In genomic region chr13:24693862-24694471, GRCh38 we compare ENCODE assay signal across 8 cellular contexts. TPM values are rescaled to one million over a fixed set of nuclear protein-coding genes. Genes with fewer than 3 reads are reported as not detected.
DNase-seq lines count a peak whose midpoint lies in the region; ATAC-seq and TF ChIP-seq lines count a peak whose summit lies in the region.

No MANE protein-coding gene starts in this region.

- no peaks in the 10 kb centered on the region for H3K27me3 ChIP-seq in AG04450 (ENCODE audit: control insufficient read depth, insufficient read depth, low read length)
- no peaks in the 10 kb centered on the region for H3K27me3 ChIP-seq in HUES48 (ENCODE audit: control insufficient read depth, insufficient read depth, low read length)
- H3K27me3 ChIP-seq in heart left ventricle = peaks cover 0 to 18% (median 0%) of the 10 kb centered on the region in 9 donors

- TF ChIP-seq CTCF in AG04450 (IDR thresholded peaks at IDR 0.05; ENCODE audit: low read depth, low read length) = peak; percentile 60
- peak; percentile 70 for TF ChIP-seq CTCF in GM12875 (IDR thresholded peaks at IDR 0.05; ENCODE audit: borderline replicate concordance, insufficient read depth, low read depth, low read length)
- TF ChIP-seq CTCF in heart left ventricle (IDR thresholded peaks at IDR 0.05) = peak; percentile 52 to 76 (median 63)

- 27 to 33% (median 30%) methylated on average over 17 of the region's 17 CpGs for WGBS in heart left ventricle, 4 donors

- intact Hi-C loops in heart left ventricle (cut with DNase I) (loop anchor here in 8 of 10 donors (2.0 to 10.0 kb wide), 5 partner anchors 33 to 273 kb away; no protein-coding TSS in a partner anchor), sciatic nerve (cut with DNase I) (no loop called here)

- H3K36me3 Mint-ChIP-seq in activated naive CD4-positive, alpha-beta T cell treated with anti-CD3 and anti-CD28 coated beads, Interleukin-2, amount 50 U/mL, for 72 hours = no peaks in the 10 kb centered on the region

- CTCF ChIA-PET in AG04450 (lab: Charles Lee) = interaction anchor here (0.6 to 1.9 kb wide), 17 partner anchors 8 to 1811 kb away, joined by 3 to 14 read pairs (median 4); no protein-coding TSS in a partner anchor

- POLR2A ChIA-PET in AG04450 (lab: Yijun Ruan, JAX) = interaction anchor here (0.6 kb wide), 1 partner anchor 210 kb away, joined by 4 read pairs; no protein-coding TSS in a partner anchor

- no peak overlapping the region for H3K27ac Mint-ChIP-seq in activated naive CD4-positive, alpha-beta T cell treated with anti-CD3 and anti-CD28 coated beads, Interleukin-2, amount 50 U/mL, for 72 hours

- ATAC-seq in activated naive CD4-positive, alpha-beta T cell treated with anti-CD3 and anti-CD28 coated beads, Interleukin-2, amount 50 U/mL, for 72 hours = peak; percentile 81 to 82
- peak in 3 of 4 donors; percentile 71 to 81 (median 73) for ATAC-seq in heart left ventricle
- peak; percentile 59 for ATAC-seq in sciatic nerve

- H3K27ac ChIP-seq in AG04450 (ENCODE audit: low read depth, low read length) (no peak overlapping the region), HUES48 (ENCODE audit: low read depth, low read length) (no peak overlapping the region), heart left ventricle (no peak overlapping the region)

- H3K9me3 Mint-ChIP-seq in activated naive CD4-positive, alpha-beta T cell treated with anti-CD3 and anti-CD28 coated beads, Interleukin-2, amount 50 U/mL, for 72 hours = no peaks in the 10 kb centered on the region

- no peaks in the 10 kb centered on the region for H3K36me3 ChIP-seq in HUES48 (ENCODE audit: control insufficient read depth, insufficient read depth, low read length)
- no peaks in the 10 kb centered on the region for H3K36me3 ChIP-seq in heart left ventricle

- H3K4me3 ChIP-seq in AG04450 (ENCODE audit: low read depth, low read length) (no peak overlapping the region), GM12875 (ENCODE audit: low read depth, low read length) (no peak overlapping the region), HUES48 (ENCODE audit: low read depth, low read length) (peak overlapping the region; percentile 28; the same call in 1 of the 2 replicates), heart left ventricle (no peak overlapping the region)

- no peak for TF ChIP-seq POLR2A in heart left ventricle (IDR thresholded peaks at IDR 0.05)

- no peaks in the 10 kb centered on the region for H3K4me1 ChIP-seq in HUES48 (ENCODE audit: control insufficient read depth, insufficient read depth, low read length)
- peaks cover 0 to 6% (median 0%) of the 10 kb centered on the region in 12 donors for H3K4me1 ChIP-seq in heart left ventricle

- DNase-seq in AG04450 (ENCODE audit: low read depth, low spot score) (no peak), NOMO-1 treated with dmso at 0.1 percent for 144 hours (lab: John Stamatoyannopoulos, UW; ENCODE audit: unreplicated experiment) (peak; percentile 45), heart left ventricle (peak in 1 of 5 donors; percentile 17), sciatic nerve (ENCODE audit: low spot score) (no peak), dedifferentiated amniotic fluid mesenchymal stem cell (ENCODE audit: extremely low spot score) (no peak)
- DNase-seq in activated naive CD4-positive, alpha-beta T cell treated with anti-CD3 and anti-CD28 coated beads, Interleukin-2, amount 50 U/mL, for 72 hours (ENCODE audit: low spot score in 2 of 2) = peak in 1 of 2 donors; percentile 52

- H3K9me3 ChIP-seq in AG04450 (ENCODE audit: control insufficient read depth, insufficient read depth, low read length) (no peaks in the 10 kb centered on the region), HUES48 (ENCODE audit: control insufficient read depth, insufficient read depth, low read length) (no peaks in the 10 kb centered on the region), heart left ventricle (no peaks in the 10 kb centered on the region)

- no peak overlapping the region for H3K9ac ChIP-seq in HUES48 (ENCODE audit: low read depth, low read length)

RNA-seq across cellular contexts. Expression of gene ATP12A, which starts 13.8 kb away (rescaled TPM):
- polyA plus RNA-seq in AG04450 (2011; rRNA removed) (not detected in 2 replicates), heart left ventricle (not detected)
- polyA minus RNA-seq in AG04450 (2011; rRNA and poly(A)+ RNA removed) = not detected in 2 replicates
- total RNA-seq in activated naive CD4-positive, alpha-beta T cell treated with anti-CD3 and anti-CD28 coated beads, Interleukin-2, amount 50 U/mL, for 72 hours = under 1 TPM in 1 of 2 donors, not detected in 1; 0.12 TPM
- total RNA-seq in heart left ventricle (not detected), sciatic nerve (not detected)
